In the genomic region with DNA sequence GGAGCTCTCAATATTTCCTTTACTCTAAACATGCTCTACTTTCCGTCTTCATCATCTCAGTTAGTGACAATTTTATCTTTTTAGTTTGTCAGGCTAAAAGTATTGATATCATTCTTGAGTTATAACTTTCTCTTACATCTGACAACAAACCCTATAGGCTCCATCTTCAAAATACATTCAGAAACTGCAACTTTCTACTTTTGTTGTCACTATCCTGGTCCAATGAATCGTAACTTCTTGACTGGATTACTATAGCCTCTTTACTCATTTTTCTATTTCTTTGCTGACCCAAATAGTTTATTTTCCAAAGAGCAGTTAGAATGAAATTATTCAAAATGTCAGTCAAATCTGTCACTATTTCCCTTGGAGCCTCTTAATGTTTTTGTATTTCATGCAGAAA, we compare ENCODE assay signal across 1 cellular context.
TF ChIP-seq lines count a peak whose summit lies in the region.

No MANE protein-coding gene starts in this region.

TF ChIP-seq in GM12878, 131 proteins besides CTCF, POLR2A, EP300 and RAD21 (continued from another document):
- TF ChIP-seq, protein P1, sequence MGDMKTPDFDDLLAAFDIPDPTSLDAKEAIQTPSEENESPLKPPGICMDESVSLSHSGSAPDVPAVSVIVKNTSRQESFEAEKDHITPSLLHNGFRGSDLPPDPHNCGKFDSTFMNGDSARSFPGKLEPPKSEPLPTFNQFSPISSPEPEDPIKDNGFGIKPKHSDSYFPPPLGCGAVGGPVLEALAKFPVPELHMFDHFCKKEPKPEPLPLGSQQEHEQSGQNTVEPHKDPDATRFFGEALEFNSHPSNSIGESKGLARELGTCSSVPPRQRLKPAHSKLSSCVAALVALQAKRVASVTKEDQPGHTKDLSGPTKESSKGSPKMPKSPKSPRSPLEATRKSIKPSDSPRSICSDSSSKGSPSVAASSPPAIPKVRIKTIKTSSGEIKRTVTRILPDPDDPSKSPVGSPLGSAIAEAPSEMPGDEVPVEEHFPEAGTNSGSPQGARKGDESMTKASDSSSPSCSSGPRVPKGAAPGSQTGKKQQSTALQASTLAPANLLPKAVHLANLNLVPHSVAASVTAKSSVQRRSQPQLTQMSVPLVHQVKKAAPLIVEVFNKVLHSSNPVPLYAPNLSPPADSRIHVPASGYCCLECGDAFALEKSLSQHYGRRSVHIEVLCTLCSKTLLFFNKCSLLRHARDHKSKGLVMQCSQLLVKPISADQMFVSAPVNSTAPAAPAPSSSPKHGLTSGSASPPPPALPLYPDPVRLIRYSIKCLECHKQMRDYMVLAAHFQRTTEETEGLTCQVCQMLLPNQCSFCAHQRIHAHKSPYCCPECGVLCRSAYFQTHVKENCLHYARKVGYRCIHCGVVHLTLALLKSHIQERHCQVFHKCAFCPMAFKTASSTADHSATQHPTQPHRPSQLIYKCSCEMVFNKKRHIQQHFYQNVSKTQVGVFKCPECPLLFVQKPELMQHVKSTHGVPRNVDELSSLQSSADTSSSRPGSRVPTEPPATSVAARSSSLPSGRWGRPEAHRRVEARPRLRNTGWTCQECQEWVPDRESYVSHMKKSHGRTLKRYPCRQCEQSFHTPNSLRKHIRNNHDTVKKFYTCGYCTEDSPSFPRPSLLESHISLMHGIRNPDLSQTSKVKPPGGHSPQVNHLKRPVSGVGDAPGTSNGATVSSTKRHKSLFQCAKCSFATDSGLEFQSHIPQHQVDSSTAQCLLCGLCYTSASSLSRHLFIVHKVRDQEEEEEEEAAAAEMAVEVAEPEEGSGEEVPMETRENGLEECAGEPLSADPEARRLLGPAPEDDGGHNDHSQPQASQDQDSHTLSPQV (IDR thresholded peaks at IDR 0.05) = no peak
- TF ChIP-seq, protein P2, sequence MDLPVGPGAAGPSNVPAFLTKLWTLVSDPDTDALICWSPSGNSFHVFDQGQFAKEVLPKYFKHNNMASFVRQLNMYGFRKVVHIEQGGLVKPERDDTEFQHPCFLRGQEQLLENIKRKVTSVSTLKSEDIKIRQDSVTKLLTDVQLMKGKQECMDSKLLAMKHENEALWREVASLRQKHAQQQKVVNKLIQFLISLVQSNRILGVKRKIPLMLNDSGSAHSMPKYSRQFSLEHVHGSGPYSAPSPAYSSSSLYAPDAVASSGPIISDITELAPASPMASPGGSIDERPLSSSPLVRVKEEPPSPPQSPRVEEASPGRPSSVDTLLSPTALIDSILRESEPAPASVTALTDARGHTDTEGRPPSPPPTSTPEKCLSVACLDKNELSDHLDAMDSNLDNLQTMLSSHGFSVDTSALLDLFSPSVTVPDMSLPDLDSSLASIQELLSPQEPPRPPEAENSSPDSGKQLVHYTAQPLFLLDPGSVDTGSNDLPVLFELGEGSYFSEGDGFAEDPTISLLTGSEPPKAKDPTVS (IDR thresholded peaks at IDR 0.05; ENCODE audit: low read depth, low read length) = no peak
- no peak for TF ChIP-seq ESRRA (IDR thresholded peaks at IDR 0.05; ENCODE audit: low read length)
- no peak for TF ChIP-seq NFIC (IDR thresholded peaks at IDR 0.05; ENCODE audit: low read depth, low read length)
- TF ChIP-seq, protein P3, sequence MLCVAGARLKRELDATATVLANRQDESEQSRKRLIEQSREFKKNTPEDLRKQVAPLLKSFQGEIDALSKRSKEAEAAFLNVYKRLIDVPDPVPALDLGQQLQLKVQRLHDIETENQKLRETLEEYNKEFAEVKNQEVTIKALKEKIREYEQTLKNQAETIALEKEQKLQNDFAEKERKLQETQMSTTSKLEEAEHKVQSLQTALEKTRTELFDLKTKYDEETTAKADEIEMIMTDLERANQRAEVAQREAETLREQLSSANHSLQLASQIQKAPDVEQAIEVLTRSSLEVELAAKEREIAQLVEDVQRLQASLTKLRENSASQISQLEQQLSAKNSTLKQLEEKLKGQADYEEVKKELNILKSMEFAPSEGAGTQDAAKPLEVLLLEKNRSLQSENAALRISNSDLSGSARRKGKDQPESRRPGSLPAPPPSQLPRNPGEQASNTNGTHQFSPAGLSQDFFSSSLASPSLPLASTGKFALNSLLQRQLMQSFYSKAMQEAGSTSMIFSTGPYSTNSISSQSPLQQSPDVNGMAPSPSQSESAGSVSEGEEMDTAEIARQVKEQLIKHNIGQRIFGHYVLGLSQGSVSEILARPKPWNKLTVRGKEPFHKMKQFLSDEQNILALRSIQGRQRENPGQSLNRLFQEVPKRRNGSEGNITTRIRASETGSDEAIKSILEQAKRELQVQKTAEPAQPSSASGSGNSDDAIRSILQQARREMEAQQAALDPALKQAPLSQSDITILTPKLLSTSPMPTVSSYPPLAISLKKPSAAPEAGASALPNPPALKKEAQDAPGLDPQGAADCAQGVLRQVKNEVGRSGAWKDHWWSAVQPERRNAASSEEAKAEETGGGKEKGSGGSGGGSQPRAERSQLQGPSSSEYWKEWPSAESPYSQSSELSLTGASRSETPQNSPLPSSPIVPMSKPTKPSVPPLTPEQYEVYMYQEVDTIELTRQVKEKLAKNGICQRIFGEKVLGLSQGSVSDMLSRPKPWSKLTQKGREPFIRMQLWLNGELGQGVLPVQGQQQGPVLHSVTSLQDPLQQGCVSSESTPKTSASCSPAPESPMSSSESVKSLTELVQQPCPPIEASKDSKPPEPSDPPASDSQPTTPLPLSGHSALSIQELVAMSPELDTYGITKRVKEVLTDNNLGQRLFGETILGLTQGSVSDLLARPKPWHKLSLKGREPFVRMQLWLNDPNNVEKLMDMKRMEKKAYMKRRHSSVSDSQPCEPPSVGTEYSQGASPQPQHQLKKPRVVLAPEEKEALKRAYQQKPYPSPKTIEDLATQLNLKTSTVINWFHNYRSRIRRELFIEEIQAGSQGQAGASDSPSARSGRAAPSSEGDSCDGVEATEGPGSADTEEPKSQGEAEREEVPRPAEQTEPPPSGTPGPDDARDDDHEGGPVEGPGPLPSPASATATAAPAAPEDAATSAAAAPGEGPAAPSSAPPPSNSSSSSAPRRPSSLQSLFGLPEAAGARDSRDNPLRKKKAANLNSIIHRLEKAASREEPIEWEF (IDR thresholded peaks at IDR 0.05; ENCODE audit: insufficient replicate concordance, low read depth, low read length) = no peak
- TF ChIP-seq RAD51 (IDR thresholded peaks at IDR 0.05) = no peak
- no peak for TF ChIP-seq HDGF (IDR thresholded peaks at IDR 0.05)
- TF ChIP-seq, protein P4, sequence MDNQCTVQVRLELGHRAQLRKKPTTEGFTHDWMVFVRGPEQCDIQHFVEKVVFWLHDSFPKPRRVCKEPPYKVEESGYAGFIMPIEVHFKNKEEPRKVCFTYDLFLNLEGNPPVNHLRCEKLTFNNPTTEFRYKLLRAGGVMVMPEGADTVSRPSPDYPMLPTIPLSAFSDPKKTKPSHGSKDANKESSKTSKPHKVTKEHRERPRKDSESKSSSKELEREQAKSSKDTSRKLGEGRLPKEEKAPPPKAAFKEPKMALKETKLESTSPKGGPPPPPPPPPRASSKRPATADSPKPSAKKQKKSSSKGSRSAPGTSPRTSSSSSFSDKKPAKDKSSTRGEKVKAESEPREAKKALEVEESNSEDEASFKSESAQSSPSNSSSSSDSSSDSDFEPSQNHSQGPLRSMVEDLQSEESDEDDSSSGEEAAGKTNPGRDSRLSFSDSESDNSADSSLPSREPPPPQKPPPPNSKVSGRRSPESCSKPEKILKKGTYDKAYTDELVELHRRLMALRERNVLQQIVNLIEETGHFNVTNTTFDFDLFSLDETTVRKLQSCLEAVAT (IDR thresholded peaks at IDR 0.05) = no peak
- TF ChIP-seq BCL11A (IDR thresholded peaks at IDR 0.05; ENCODE audit: low read depth, low read length) = no peak
- no peak for TF ChIP-seq CBX5 (IDR thresholded peaks at IDR 0.05; ENCODE audit: low read depth)
- no peak for TF ChIP-seq ZNF217 (IDR thresholded peaks at IDR 0.05)
